In the genomic region with DNA sequence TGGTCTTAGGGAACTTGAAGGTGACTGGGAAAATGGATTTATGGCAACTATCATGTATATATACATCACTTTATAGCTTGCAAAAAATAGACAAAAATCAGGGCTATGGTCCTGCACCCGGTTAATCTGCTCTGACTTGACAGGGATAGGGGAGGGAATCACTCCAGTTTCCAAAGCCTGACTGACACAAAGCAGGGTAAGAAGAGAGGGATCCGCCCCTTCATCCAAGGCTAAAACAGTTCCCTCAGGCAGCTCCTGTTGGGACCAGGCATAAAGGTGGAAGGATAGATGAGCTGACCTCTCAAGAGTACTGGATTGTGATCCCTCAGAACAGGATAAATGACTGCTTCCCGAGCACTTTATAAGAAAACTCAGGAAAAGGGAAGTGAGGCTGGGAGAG, we compare ENCODE assay signal across 3 cellular contexts.
TF ChIP-seq lines count a peak whose summit lies in the region.

No MANE protein-coding gene starts in this region.

TF ChIP-seq in SK-N-SH, 30 proteins besides CTCF, POLR2A, EP300 and RAD21 (continued from another document):
- no peak for TF ChIP-seq RXRA (IDR thresholded peaks at IDR 0.05; ENCODE audit: borderline replicate concordance, low read depth)
- no peak for TF ChIP-seq SMC3 (IDR thresholded peaks at IDR 0.05; ENCODE audit: low read depth, low read length)
- no peak for TF ChIP-seq MEF2A (IDR thresholded peaks at IDR 0.05; ENCODE audit: borderline replicate concordance, low read depth)

TF ChIP-seq in SK-N-SH treated with all-trans-retinoic acid at 6 μM for 48 hours, 23 proteins besides CTCF, POLR2A, EP300 and RAD21 (continued from another document):
- TF ChIP-seq ZNF565 (CRISPR knock-in tag; conservative IDR thresholded peaks at IDR 0.05; ENCODE audit: low read depth) (no peak), ZFP3 (CRISPR knock-in tag; IDR thresholded peaks at IDR 0.05) (no peak), OSR1 (CRISPR knock-in tag; IDR thresholded peaks at IDR 0.05) (no peak), ZC3H10 (CRISPR knock-in tag; IDR thresholded peaks at IDR 0.05) (no peak)

TF ChIP-seq in WTC11, 78 proteins besides CTCF, POLR2A, EP300 and RAD21 (continued from another document):
- no peak for TF ChIP-seq ZNF512 (CRISPR knock-in tag; IDR thresholded peaks at IDR 0.05; ENCODE audit: borderline replicate concordance)
- no peak for TF ChIP-seq TEAD4 (CRISPR knock-in tag; IDR thresholded peaks at IDR 0.05)
- no peak for TF ChIP-seq ATF3 (CRISPR knock-in tag; conservative IDR thresholded peaks at IDR 0.05)
- no peak for TF ChIP-seq SP1 (CRISPR knock-in tag; conservative IDR thresholded peaks at IDR 0.05)
- TF ChIP-seq RELA (CRISPR knock-in tag; IDR thresholded peaks at IDR 0.05; ENCODE audit: borderline replicate concordance): no peak
- no peak for TF ChIP-seq USF1 (CRISPR knock-in tag; IDR thresholded peaks at IDR 0.05)
- TF ChIP-seq, protein P1, sequence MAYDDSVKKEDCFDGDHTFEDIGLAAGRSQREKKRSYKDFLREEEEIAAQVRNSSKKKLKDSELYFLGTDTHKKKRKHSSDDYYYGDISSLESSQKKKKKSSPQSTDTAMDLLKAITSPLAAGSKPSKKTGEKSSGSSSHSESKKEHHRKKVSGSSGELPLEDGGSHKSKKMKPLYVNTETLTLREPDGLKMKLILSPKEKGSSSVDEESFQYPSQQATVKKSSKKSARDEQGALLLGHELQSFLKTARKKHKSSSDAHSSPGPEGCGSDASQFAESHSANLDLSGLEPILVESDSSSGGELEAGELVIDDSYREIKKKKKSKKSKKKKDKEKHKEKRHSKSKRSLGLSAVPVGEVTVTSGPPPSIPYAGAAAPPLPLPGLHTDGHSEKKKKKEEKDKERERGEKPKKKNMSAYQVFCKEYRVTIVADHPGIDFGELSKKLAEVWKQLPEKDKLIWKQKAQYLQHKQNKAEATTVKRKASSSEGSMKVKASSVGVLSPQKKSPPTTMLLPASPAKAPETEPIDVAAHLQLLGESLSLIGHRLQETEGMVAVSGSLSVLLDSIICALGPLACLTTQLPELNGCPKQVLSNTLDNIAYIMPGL (CRISPR knock-in tag; IDR thresholded peaks at IDR 0.05): no peak
- no peak for TF ChIP-seq ESRRA (CRISPR knock-in tag; IDR thresholded peaks at IDR 0.05; ENCODE audit: borderline replicate concordance)
- TF ChIP-seq, protein P2, sequence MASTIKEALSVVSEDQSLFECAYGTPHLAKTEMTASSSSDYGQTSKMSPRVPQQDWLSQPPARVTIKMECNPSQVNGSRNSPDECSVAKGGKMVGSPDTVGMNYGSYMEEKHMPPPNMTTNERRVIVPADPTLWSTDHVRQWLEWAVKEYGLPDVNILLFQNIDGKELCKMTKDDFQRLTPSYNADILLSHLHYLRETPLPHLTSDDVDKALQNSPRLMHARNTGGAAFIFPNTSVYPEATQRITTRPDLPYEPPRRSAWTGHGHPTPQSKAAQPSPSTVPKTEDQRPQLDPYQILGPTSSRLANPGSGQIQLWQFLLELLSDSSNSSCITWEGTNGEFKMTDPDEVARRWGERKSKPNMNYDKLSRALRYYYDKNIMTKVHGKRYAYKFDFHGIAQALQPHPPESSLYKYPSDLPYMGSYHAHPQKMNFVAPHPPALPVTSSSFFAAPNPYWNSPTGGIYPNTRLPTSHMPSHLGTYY (CRISPR knock-in tag; IDR thresholded peaks at IDR 0.05): no peak
- TF ChIP-seq FOXJ3 (CRISPR knock-in tag; IDR thresholded peaks at IDR 0.05; ENCODE audit: borderline replicate concordance): no peak
- TF ChIP-seq GABPB1 (CRISPR knock-in tag; IDR thresholded peaks at IDR 0.05): no peak
- TF ChIP-seq GTF2I (CRISPR knock-in tag; conservative IDR thresholded peaks at IDR 0.05): no peak
- TF ChIP-seq ZNF263 (CRISPR knock-in tag; IDR thresholded peaks at IDR 0.05; ENCODE audit: low read depth): no peak
- TF ChIP-seq E2F5 (CRISPR knock-in tag; IDR thresholded peaks at IDR 0.05): no peak
- TF ChIP-seq TP53 (CRISPR knock-in tag; IDR thresholded peaks at IDR 0.05): no peak
- TF ChIP-seq SMAD3 (CRISPR knock-in tag; IDR thresholded peaks at IDR 0.05; ENCODE audit: borderline replicate concordance): no peak
- TF ChIP-seq KAT7 (CRISPR knock-in tag; IDR thresholded peaks at IDR 0.05; ENCODE audit: borderline replicate concordance): no peak
